In the genomic region with DNA sequence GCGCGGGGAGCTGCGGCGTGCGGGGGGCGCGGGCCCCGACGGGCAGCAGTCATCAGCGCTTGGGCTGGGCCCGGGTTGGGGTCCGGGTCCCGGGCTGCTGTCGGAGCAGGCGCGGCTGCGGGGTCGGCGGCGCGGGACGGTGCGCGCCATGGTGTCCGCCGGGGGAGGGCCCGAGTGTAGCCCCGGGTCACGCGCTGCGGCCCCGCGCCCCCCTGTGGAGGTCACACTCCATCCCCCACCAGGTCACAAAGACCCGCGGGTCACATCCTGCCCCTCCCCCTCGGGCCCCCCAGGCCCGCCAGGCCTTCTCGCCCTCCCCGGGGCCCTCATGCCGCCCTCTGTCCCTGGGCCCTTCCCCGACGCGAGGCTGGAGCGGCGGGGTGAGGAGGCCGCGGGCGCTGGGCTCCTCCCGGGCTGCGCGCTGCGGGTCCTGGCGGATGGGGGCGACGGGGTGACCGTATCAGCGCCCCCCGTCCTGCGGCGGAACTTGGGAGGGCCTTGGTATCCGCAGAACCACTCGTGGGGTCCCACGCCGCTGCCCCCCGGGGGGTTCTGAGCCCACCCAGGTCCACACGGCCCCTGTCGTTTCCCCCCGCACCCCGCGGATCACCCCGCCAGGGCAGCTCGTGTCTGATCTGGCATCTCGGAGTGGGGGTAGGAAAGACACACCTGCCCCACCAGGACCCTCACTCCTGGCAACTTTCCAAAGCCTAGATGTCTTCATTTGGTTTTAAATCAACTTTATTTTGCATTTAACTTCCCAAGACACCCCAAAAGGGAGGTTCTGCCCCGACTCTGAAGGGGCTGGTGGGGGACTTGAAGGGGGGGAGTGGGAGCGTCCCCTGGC, we compare ENCODE assay signal across 21 cellular contexts. TPM values are rescaled to one million over a fixed set of nuclear protein-coding genes. Genes with fewer than 3 reads are reported as not detected.
DNase-seq lines count a peak whose midpoint lies in the region; ATAC-seq, FAIRE-seq and TF ChIP-seq lines count a peak whose summit lies in the region.
"Had no signal": no experiment of that assay in that cellular context is flagged by ENCODE, and none has a peak within 500 bp of the region (broad histone marks: within the 10 kb centered on the region; RNA-seq: fewer than 3 reads in every experiment).

No MANE protein-coding gene starts in this region.

- H3K9me3 Mint-ChIP-seq in mesothelial cell of epicardium: peaks cover 7% of the 10 kb centered on the region
- H3K9me3 Mint-ChIP-seq: CD8-positive, alpha-beta T cell; stimulated activated naive CD8-positive, alpha-beta T cell treated with anti-CD3 and anti-CD28 coated beads, Interleukin-15, Interleukin-2, amounts not matched to agents 100 ng/mL and 50 ng/mL, for 24 hours had no signal

- WGBS in SK-N-SH (ENCODE audit: low lambda C conversion rate): 7% methylated on average over 6 of the region's 75 CpGs
- 2% methylated on average over 74 to 75 of the region's 75 CpGs for WGBS in ectodermal cell, 2 experiments
- WGBS in testis, 2 donors: 1 to 3% methylated on average over 12 to 47 of the region's 75 CpGs
- 8% methylated on average over 37 to 75 of the region's 75 CpGs for WGBS in pancreas, 2 donors

- no peak for ATAC-seq in SK-N-SH treated with all-trans-retinoic acid at 6 μM for 48 hours
- no peak for ATAC-seq in pancreas
- ATAC-seq: CD8-positive, alpha-beta T cell had no signal

- TF ChIP-seq CTCF in SK-N-SH (IDR thresholded peaks at IDR 0.05): no peak
- TF ChIP-seq CTCF in mesothelial cell of epicardium (IDR thresholded peaks at IDR 0.05; ENCODE audit: unreplicated experiment): no peak
- no peak for TF ChIP-seq CTCF in testis (IDR thresholded peaks at IDR 0.05)
- no peak for TF ChIP-seq CTCF in pancreas (IDR thresholded peaks at IDR 0.05)

- H3K27me3 ChIP-seq in SK-N-SH (ENCODE audit: insufficient read depth) (peaks cover 15% of the 10 kb centered on the region), ectodermal cell (ENCODE audit: control insufficient read depth, insufficient read depth, low read length, poor library complexity, severe bottlenecking) (peaks cover 23% of the 10 kb centered on the region), testis (no peaks in the 10 kb centered on the region), pancreas (peaks cover 0 to 7% (median 0%) of the 10 kb centered on the region in 4 donors)

- peaks cover 10% of the 10 kb centered on the region for H3K27me3 Mint-ChIP-seq in mesothelial cell of epicardium (ENCODE audit: low read depth)

- H3K4me1 ChIP-seq in SK-N-SH (ENCODE audit: control insufficient read depth in 1 of 2, insufficient read depth in 2 of 2, low read depth in 1 of 2, low read length in 1 of 2): no peaks in the 10 kb centered on the region; a peak in 1 of 4 replicates
- H3K4me1 ChIP-seq in ectodermal cell (ENCODE audit: control insufficient read depth, insufficient read depth, low read length): peaks cover 10% of the 10 kb centered on the region
- H3K4me1 ChIP-seq in testis: no peaks in the 10 kb centered on the region
- no peaks in the 10 kb centered on the region for H3K4me1 ChIP-seq in pancreas

- H3K9ac ChIP-seq in SK-N-SH: no peak overlapping the region

- H3K4me3 Mint-ChIP-seq in mesothelial cell of epicardium: peak overlapping the region; percentile 62
- H3K4me3 Mint-ChIP-seq: activated naive CD4-positive, alpha-beta T cell treated with anti-CD3 and anti-CD28 coated beads for 36 hours; CD8-positive, alpha-beta T cell; stimulated activated naive CD8-positive, alpha-beta T cell treated with anti-CD3 and anti-CD28 coated beads, Interleukin-15, Interleukin-2, amounts not matched to agents 100 ng/mL and 50 ng/mL, for 24 hours had no signal

- TF ChIP-seq POLR2A in testis (IDR thresholded peaks at IDR 0.05): no peak

- POLR2A ChIA-PET in SK-N-SH (lab: Yijun Ruan, JAX): no interaction called here

- peaks cover 27% of the 10 kb centered on the region for H3K4me1 Mint-ChIP-seq in mesothelial cell of epicardium

- intact Hi-C loops in testis (cut with DNase I; ENCODE audit: low total_unique reads): no loop called here
- intact Hi-C loops in pancreas (cut with DNase I): no loop called here

- H2AFZ ChIP-seq in SK-N-SH (ENCODE audit: low read depth): no peak overlapping the region

- H3K27ac ChIP-seq in SK-N-SH (ENCODE audit: low read depth in 2 of 2, low read length in 1 of 2) (no peak overlapping the region), ectodermal cell (ENCODE audit: insufficient read depth, low read depth, low read length, poor library complexity, severe bottlenecking) (no peak overlapping the region), testis (no peak overlapping the region), pancreas (no peak overlapping the region)

- TF ChIP-seq EP300 in SK-N-SH (IDR thresholded peaks at IDR 0.05; ENCODE audit: borderline replicate concordance in 1 of 2, low read depth in 1 of 2, low read length in 1 of 2): no peak

- no peaks in the 10 kb centered on the region for H3K9me3 ChIP-seq in SK-N-SH
- H3K9me3 ChIP-seq in ectodermal cell (ENCODE audit: control insufficient read depth, low read length): no peaks in the 10 kb centered on the region
- no peaks in the 10 kb centered on the region for H3K9me3 ChIP-seq in testis
- H3K9me3 ChIP-seq in pancreas: no peaks in the 10 kb centered on the region

- no peaks in the 10 kb centered on the region for H4K20me1 ChIP-seq in SK-N-SH (ENCODE audit: insufficient read depth)

- H3K4me2 ChIP-seq in SK-N-SH: no peak overlapping the region

- no peak for FAIRE-seq in pancreas (lab: Jason Lieb, UNC)
- FAIRE-seq: G401.6, TTC549 had no signal

- DNase-seq in SK-N-SH: peak; percentile 68
- no peak for DNase-seq in mesothelial cell of epicardium (ENCODE audit: low spot score in 2 of 2, unreplicated experiment in 2 of 2)
- DNase-seq in testis: no peak
- no peak for DNase-seq in pancreas
- no peak for DNase-seq in amniotic stem cell (lab: John Stamatoyannopoulos, UW)
- no peak for DNase-seq in central memory CD4-positive, alpha-beta T cell
- DNase-seq: activated naive CD4-positive, alpha-beta T cell treated with anti-CD3 and anti-CD28 coated beads for 36 hours; caudate nucleus; CD8-positive, alpha-beta T cell; erythroblast; hippocampal formation; NCI-H1694 treated with DMSO at 0.1 percent for 48 hours; SHP77 treated with DMSO at 0.1 percent for 48 hours had no signal

- H3K9me2 ChIP-seq in SK-N-SH: no peaks in the 10 kb centered on the region

- H3K79me2 ChIP-seq in SK-N-SH (ENCODE audit: insufficient read depth): no peaks in the 10 kb centered on the region

- H3K4me3 ChIP-seq in SK-N-SH (ENCODE audit: low read depth in 2 of 2, low read length in 1 of 2) (no peak overlapping the region; a peak in 1 of 4 replicates), ectodermal cell (ENCODE audit: insufficient read depth, low read depth, low read length) (peak overlapping the region; percentile 34), testis (peak overlapping the region; percentile 38 to 39), pancreas (no peak overlapping the region)

- H3K36me3 ChIP-seq in SK-N-SH (replicated peaks in 1 of 2; ENCODE audit: control insufficient read depth in 1 of 2, insufficient read depth in 2 of 2, low read length in 1 of 2): no peaks in the 10 kb centered on the region
- H3K36me3 ChIP-seq in ectodermal cell (ENCODE audit: control insufficient read depth, insufficient read depth, low read length): no peaks in the 10 kb centered on the region
- no peaks in the 10 kb centered on the region for H3K36me3 ChIP-seq in testis (ENCODE audit: low read depth, missing control alignments)
- H3K36me3 ChIP-seq in pancreas: no peaks in the 10 kb centered on the region

- CTCF ChIA-PET in SK-N-SH (lab: Yijun Ruan, JAX): interaction anchor here (0.7 to 2.4 kb wide), 5 partner anchors 16 to 128 kb away, joined by 3 to 15 read pairs (median 3); no protein-coding TSS in a partner anchor

- H3K27ac Mint-ChIP-seq in mesothelial cell of epicardium: peak overlapping the region; percentile 64
- H3K27ac Mint-ChIP-seq: activated naive CD4-positive, alpha-beta T cell treated with anti-CD3 and anti-CD28 coated beads for 36 hours; CD8-positive, alpha-beta T cell; stimulated activated naive CD8-positive, alpha-beta T cell treated with anti-CD3 and anti-CD28 coated beads, Interleukin-15, Interleukin-2, amounts not matched to agents 100 ng/mL and 50 ng/mL, for 24 hours had no signal

- H3K36me3 Mint-ChIP-seq in mesothelial cell of epicardium: no peaks in the 10 kb centered on the region
- H3K36me3 Mint-ChIP-seq: CD8-positive, alpha-beta T cell had no signal

- H3F3A ChIP-seq in SK-N-SH (replicated peaks; ENCODE audit: insufficient read depth): no peaks in the 10 kb centered on the region

- TF ChIP-seq RAD21 in SK-N-SH (IDR thresholded peaks at IDR 0.05; ENCODE audit: low read length): no peak

RNA-seq across cellular contexts. Expression of a gene that starts 0.5 kb away (rescaled TPM):
- polyA plus RNA-seq in SK-N-SH (2012; rRNA removed) (not detected in 2 replicates), testis (ENCODE audit: insufficient read depth, low read depth, low replicate concordance) (11.3 TPM), pancreas (not detected)
- not detected in 2 replicates for polyA plus RNA-seq in SK-N-SH (2012; cell fraction: cytosol; rRNA removed)
- not detected in 2 replicates for polyA plus RNA-seq in SK-N-SH (2012; cell fraction: nucleus; rRNA removed)
- polyA plus RNA-seq in ectodermal cell (2013, experiment 1 of 4): not detected
- 0.07 TPM for polyA plus RNA-seq in ectodermal cell (2013, experiment 2 of 4)
- polyA plus RNA-seq in ectodermal cell (2013, experiment 3 of 4): not detected
- not detected for polyA plus RNA-seq in ectodermal cell (2013, experiment 4 of 4)
- total RNA-seq in mesothelial cell of epicardium (0.11 to 0.44 TPM (median 0.13 TPM) in 3 replicates), testis (10 to 100 TPM in 1 of 2 donors, 1 to 10 TPM in 1; 5.1 to 11.9 TPM), pancreas (not detected)
- total RNA-seq: activated CD8-positive, alpha-beta memory T cell treated with anti-CD3 and anti-CD28 coated beads for 36 hours; activated naive CD4-positive, alpha-beta T cell treated with anti-CD3 and anti-CD28 coated beads for 36 hours; CD8-positive, alpha-beta T cell; LHCN-M2; mononuclear cell had no signal

RNA-seq across cellular contexts. Expression of a gene that starts 26.7 kb away (rescaled TPM):
- polyA plus RNA-seq in SK-N-SH (2012; rRNA removed): not detected in 2 replicates
- 0.01 TPM in 1 of 2 replicates, not detected in the other for polyA plus RNA-seq in SK-N-SH (2012; cell fraction: cytosol; rRNA removed)
- polyA plus RNA-seq in SK-N-SH (2012; cell fraction: nucleus; rRNA removed): not detected in 2 replicates
- polyA plus RNA-seq in ectodermal cell (2013, experiment 1 of 4): 2.6 TPM
- polyA plus RNA-seq in ectodermal cell (2013, experiment 2 of 4): 0.36 TPM
- polyA plus RNA-seq in ectodermal cell (2013, experiment 3 of 4): 0.27 TPM
- polyA plus RNA-seq in ectodermal cell (2013, experiment 4 of 4): 0.41 TPM
- 1.8 to 2.1 TPM (median 2.0 TPM) in 3 replicates for total RNA-seq in mesothelial cell of epicardium
- 1 to 10 TPM; 1.3 to 1.5 TPM for total RNA-seq in testis
- polyA plus RNA-seq in testis (ENCODE audit: insufficient read depth, low read depth, low replicate concordance): 1.3 TPM
- under 1 TPM in 2 of 6 donors, not detected in 4; 0.04 to 0.05 TPM for total RNA-seq in pancreas
- polyA plus RNA-seq in pancreas: under 1 TPM; 0.04 to 0.16 TPM
- total RNA-seq: LHCN-M2 had no signal

RNA-seq across cellular contexts. Expression of a gene that starts 31.2 kb away (rescaled TPM):
- polyA plus RNA-seq in SK-N-SH (2012; rRNA removed) (2.1 and 3.0 TPM in 2 replicates), testis (ENCODE audit: insufficient read depth, low read depth, low replicate concordance) (73.3 TPM), pancreas (under 1 TPM; 0.23 to 0.80 TPM)
- polyA plus RNA-seq in SK-N-SH (2012; cell fraction: cytosol; rRNA removed): 0.59 and 0.94 TPM in 2 replicates
- 19.6 and 23.9 TPM in 2 replicates for polyA plus RNA-seq in SK-N-SH (2012; cell fraction: nucleus; rRNA removed)
- not detected for polyA plus RNA-seq in ectodermal cell (2013, experiment 1 of 4)
- polyA plus RNA-seq in ectodermal cell (2013, experiment 2 of 4): 0.18 TPM
- polyA plus RNA-seq in ectodermal cell (2013, experiment 3 of 4): 0.32 TPM
- polyA plus RNA-seq in ectodermal cell (2013, experiment 4 of 4): 0.12 TPM
- total RNA-seq in mesothelial cell of epicardium (1.7 to 3.5 TPM (median 2.8 TPM) in 3 replicates), testis (10 to 100 TPM; 48.4 to 62.4 TPM), pancreas (1 to 10 TPM in 1 of 6 donors, under 1 TPM in 4, not detected in 1; 0.09 to 1.9 (median 0.26) TPM)
- total RNA-seq: activated CD8-positive, alpha-beta memory T cell treated with anti-CD3 and anti-CD28 coated beads for 36 hours; activated naive CD4-positive, alpha-beta T cell treated with anti-CD3 and anti-CD28 coated beads for 36 hours; CD8-positive, alpha-beta T cell; mononuclear cell had no signal

RNA-seq across cellular contexts. Expression of a gene that starts 46.0 kb away (rescaled TPM):
- polyA plus RNA-seq in SK-N-SH (2012; rRNA removed): not detected in 2 replicates
- polyA plus RNA-seq in SK-N-SH (2012; cell fraction: cytosol; rRNA removed): not detected in 2 replicates
- polyA plus RNA-seq in SK-N-SH (2012; cell fraction: nucleus; rRNA removed): 0.01 TPM in 1 of 2 replicates, not detected in the other
- polyA plus RNA-seq in ectodermal cell (2013, experiment 1 of 4): not detected
- polyA plus RNA-seq in ectodermal cell (2013, experiment 2 of 4): 0.16 TPM
- 0.11 TPM for polyA plus RNA-seq in ectodermal cell (2013, experiment 3 of 4)
- polyA plus RNA-seq in ectodermal cell (2013, experiment 4 of 4): 0.12 TPM
- 0.29 to 0.31 TPM (median 0.31 TPM) in 3 replicates for total RNA-seq in mesothelial cell of epicardium
- under 1 TPM; 0.25 to 0.55 TPM for total RNA-seq in testis
- polyA plus RNA-seq in testis (ENCODE audit: insufficient read depth, low read depth, low replicate concordance): 0.30 TPM
- not detected for total RNA-seq in pancreas
- polyA plus RNA-seq in pancreas: not detected
- total RNA-seq: CD8-positive, alpha-beta T cell; LHCN-M2; mononuclear cell had no signal

Comparison
In these comparisons a context has a peak if more than half of its experiments do, and no peak if none do; other contexts are left out.
1. H3K4me3 ChIP-seq: peak in ectodermal cell (single experiment) and testis (2 of 2); none in SK-N-SH (0 of 2) and pancreas (0 of 4).
2. RNA of a gene that starts 31.2 kb away (total RNA-seq): 48.4 to 62.4 TPM in testis; 1.7 to 3.5 TPM in mesothelial cell of epicardium and 0.09 to 1.9 TPM in pancreas; every median in the first group is over 10 times any median in the second.